Comparison of ENCODE assay signal across 8 cellular contexts in the genomic region with DNA sequence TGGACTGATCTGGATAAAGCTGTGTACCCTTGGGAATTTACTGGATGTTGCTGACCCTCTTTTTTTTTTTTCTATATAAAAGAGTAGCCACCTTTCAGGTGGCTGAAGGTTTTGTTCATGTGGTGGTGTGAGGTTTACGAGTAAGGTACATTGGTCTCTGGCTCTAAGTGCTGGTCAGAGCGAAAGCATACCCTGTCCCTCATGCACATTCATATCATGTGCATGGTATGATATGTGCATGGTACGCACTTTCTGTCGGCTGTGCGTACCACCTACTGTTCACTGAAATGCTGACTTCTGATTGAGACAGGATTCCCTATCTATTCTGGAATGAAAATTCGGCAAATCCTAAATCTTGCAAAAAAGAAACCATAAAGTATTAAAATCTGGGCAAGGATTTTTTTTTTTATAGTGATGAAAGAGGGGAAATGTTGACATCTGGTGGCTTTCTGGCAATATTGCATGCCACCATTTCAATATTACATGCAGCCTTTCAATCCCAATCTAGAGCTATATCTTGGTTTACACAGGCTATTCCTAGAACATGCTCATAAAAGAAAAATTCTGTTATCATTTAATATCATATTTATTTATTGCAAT. TPM values are rescaled to one million over a fixed set of nuclear protein-coding genes. Genes with fewer than 3 reads are reported as not detected.
DNase-seq lines count a peak whose midpoint lies in the region; ATAC-seq and TF ChIP-seq lines count a peak whose summit lies in the region.

No MANE protein-coding gene starts in this region.

- no peaks in the 10 kb centered on the region for H3K79me2 ChIP-seq in DOHH2 (ENCODE audit: control insufficient read depth, low read length)
- no peaks in the 10 kb centered on the region for H3K79me2 ChIP-seq in PC-3 (ENCODE audit: low read length)
- H3K79me2 ChIP-seq in smooth muscle cell (ENCODE audit: low read depth) = no peaks in the 10 kb centered on the region

- H3K4me3 Mint-ChIP-seq in activated CD4-positive, alpha-beta T cell treated with anti-CD3 and anti-CD28 coated beads for 36 hours = no peak overlapping the region

- ATAC-seq in PC-3 = peak; percentile 50; the same call in 1 of the 2 replicates
- no peak for ATAC-seq in HG02571 (IDR thresholded peaks at IDR 0.05; ENCODE audit: unreplicated experiment)
- ATAC-seq in activated CD4-positive, alpha-beta T cell treated with anti-CD3 and anti-CD28 coated beads for 36 hours = no peak

- no TSS peak for BruUV-seq in PC-3 (replicated peaks; lab: Mats Ljungman, UMichigan)

- H3K4me3 ChIP-seq in DOHH2 (ENCODE audit: low read length) = no peak overlapping the region
- H3K4me3 ChIP-seq in PC-3 (ENCODE audit: low read length) = peak overlapping the region; percentile 41; the same call in 1 of the 2 replicates
- H3K4me3 ChIP-seq in fibroblast of mammary gland (ENCODE audit: control insufficient read depth, low read depth, low read length) = no peak overlapping the region
- no peak overlapping the region for H3K4me3 ChIP-seq in smooth muscle cell

- no peaks in the 10 kb centered on the region for H3K9me3 Mint-ChIP-seq in activated CD4-positive, alpha-beta T cell treated with anti-CD3 and anti-CD28 coated beads for 36 hours (ENCODE audit: low read depth)

- no peaks in the 10 kb centered on the region for H3K27me3 Mint-ChIP-seq in activated CD4-positive, alpha-beta T cell treated with anti-CD3 and anti-CD28 coated beads for 36 hours

- H3K36me3 Mint-ChIP-seq in activated CD4-positive, alpha-beta T cell treated with anti-CD3 and anti-CD28 coated beads for 36 hours (ENCODE audit: low read depth) = no peaks in the 10 kb centered on the region

- DNase-seq in H4 (ENCODE audit: low spot score) = peak; percentile 18
- DNase-seq in PC-3 = peak; percentile 45
- DNase-seq in fibroblast of mammary gland (ENCODE audit: low read depth) = peak; percentile 34
- DNase-seq in smooth muscle cell (lab: John Stamatoyannopoulos, UW; ENCODE audit: unreplicated experiment) = no peak
- no peak for DNase-seq in stimulated activated CD4-positive, alpha-beta T cell treated with anti-CD3 and anti-CD28 coated beads, Interleukin-2, amount 100 ng/mL, for 48 hours
- no peak for DNase-seq in activated CD4-positive, alpha-beta T cell treated with anti-CD3 and anti-CD28 coated beads for 36 hours

- H3K9ac ChIP-seq in PC-3 (ENCODE audit: low read length) (no peak overlapping the region), smooth muscle cell (ENCODE audit: low read depth) (no peak overlapping the region)

- H3K9me2 ChIP-seq in DOHH2 (replicated peaks; ENCODE audit: control insufficient read depth, low read length) (no peaks in the 10 kb centered on the region), PC-3 (replicated peaks; ENCODE audit: low read length) (no peaks in the 10 kb centered on the region)

- CTCF ChIA-PET in PC-3 (lab: Charles Lee) = interaction anchor here (0.5 to 1.2 kb wide), 10 partner anchors 69 to 748 kb away, joined by 3 to 11 read pairs (median 4); partner anchors contain the start of gene TLR3
- CTCF ChIA-PET in activated CD4-positive, alpha-beta T cell treated with anti-CD3 and anti-CD28 coated beads for 36 hours (lab: Charles Lee) = interaction anchor here (0.6 to 2.0 kb wide), 11 partner anchors 8 to 294 kb away, joined by 3 to 13 read pairs (median 4); partner anchors contain the start of gene TLR3

- H3K4me2 ChIP-seq in DOHH2 (ENCODE audit: low read length) (no peak overlapping the region), PC-3 (ENCODE audit: low read length) (peak overlapping the region; percentile 71), smooth muscle cell (no peak overlapping the region)

- peaks cover 8% of the 10 kb centered on the region for H3K4me1 Mint-ChIP-seq in activated CD4-positive, alpha-beta T cell treated with anti-CD3 and anti-CD28 coated beads for 36 hours

- H3K36me3 ChIP-seq in DOHH2 (ENCODE audit: control insufficient read depth, low read length) (no peaks in the 10 kb centered on the region), PC-3 (ENCODE audit: low read depth, low read length) (no peaks in the 10 kb centered on the region), smooth muscle cell (ENCODE audit: low read depth) (no peaks in the 10 kb centered on the region)

- H3K27ac Mint-ChIP-seq in activated CD4-positive, alpha-beta T cell treated with anti-CD3 and anti-CD28 coated beads for 36 hours = no peak overlapping the region

- 87% methylated on average over 6 of the region's 6 CpGs for WGBS in smooth muscle cell (ENCODE audit: low lambda C conversion rate)

- H3K4me1 ChIP-seq in DOHH2 (ENCODE audit: control insufficient read depth, low read length) (peaks cover 11% of the 10 kb centered on the region), PC-3 (ENCODE audit: insufficient read depth, low read length) (no peaks in the 10 kb centered on the region), smooth muscle cell (ENCODE audit: low read depth) (peaks cover 10% of the 10 kb centered on the region)

- intact Hi-C loops in PC-3 (cut with micrococcal nuclease) = loop anchor here (1.0 to 5.0 kb wide), 3 partner anchors 69 to 496 kb away; no protein-coding TSS in a partner anchor
- intact Hi-C loops in activated CD4-positive, alpha-beta T cell treated with anti-CD3 and anti-CD28 coated beads for 36 hours (cut with DNase I, micrococcal nuclease) = loop anchor here (1.0 to 2.0 kb wide), 2 partner anchors 68 to 69 kb away; partner anchors contain the start of gene TLR3 (in 1 of the 2)

- H4K20me1 ChIP-seq in DOHH2 (ENCODE audit: control insufficient read depth, insufficient read depth, low read depth, low read length) (no peaks in the 10 kb centered on the region), PC-3 (ENCODE audit: low read length) (no peaks in the 10 kb centered on the region), smooth muscle cell (ENCODE audit: low read depth) (no peaks in the 10 kb centered on the region)

- H2AFZ ChIP-seq in PC-3 (ENCODE audit: low read length) (no peak overlapping the region), smooth muscle cell (ENCODE audit: low read depth) (no peak overlapping the region)

- H3K9me3 ChIP-seq in DOHH2 (ENCODE audit: control insufficient read depth, insufficient read depth, low read length) (no peaks in the 10 kb centered on the region), PC-3 (ENCODE audit: low read length) (no peaks in the 10 kb centered on the region), smooth muscle cell (replicated peaks; ENCODE audit: low read depth) (no peaks in the 10 kb centered on the region)

- TF ChIP-seq CTCF in DOHH2 (IDR thresholded peaks at IDR 0.05; ENCODE audit: low read depth, low read length, poor library complexity, severe bottlenecking) (peak; percentile 70), PC-3 (conservative IDR thresholded peaks at IDR 0.05; ENCODE audit: low read depth, low read length) (peak; percentile 65), fibroblast of mammary gland (conservative IDR thresholded peaks at IDR 0.05; ENCODE audit: control insufficient read depth, insufficient read depth, low read depth, low read length) (peak; percentile 68), smooth muscle cell (IDR thresholded peaks at IDR 0.05; ENCODE audit: borderline replicate concordance, insufficient read depth, poor library complexity, severe bottlenecking) (peak; percentile 65)

- no peaks in the 10 kb centered on the region for H3K27me3 ChIP-seq in DOHH2 (ENCODE audit: control insufficient read depth, low read length)
- no peaks in the 10 kb centered on the region for H3K27me3 ChIP-seq in PC-3 (ENCODE audit: low read length)
- H3K27me3 ChIP-seq in smooth muscle cell (ENCODE audit: low read depth) = no peaks in the 10 kb centered on the region

- H3F3A ChIP-seq in DOHH2 (ENCODE audit: control insufficient read depth, insufficient read depth) (no peaks in the 10 kb centered on the region), PC-3 (ENCODE audit: low read length, unreplicated experiment) (no peaks in the 10 kb centered on the region), smooth muscle cell (ENCODE audit: low read depth) (no peaks in the 10 kb centered on the region)

- POLR2A ChIA-PET in PC-3 (lab: Charles Lee; ENCODE audit: unreplicated experiment) = no interaction called here
- POLR2A ChIA-PET in activated CD4-positive, alpha-beta T cell treated with anti-CD3 and anti-CD28 coated beads for 36 hours (lab: Charles Lee) = interaction anchor here (0.7 kb wide), 1 partner anchor 749 kb away, joined by 3 read pairs; no protein-coding TSS in a partner anchor

- H3K27ac ChIP-seq in DOHH2 (ENCODE audit: low read depth, low read length) (no peak overlapping the region), PC-3 (ENCODE audit: low read length) (no peak overlapping the region), smooth muscle cell (ENCODE audit: low read depth) (no peak overlapping the region)

RNA-seq across cellular contexts. Expression of gene FAM149A, which starts 32.8 kb away (rescaled TPM):
- total RNA-seq in H4 (2014; rRNA removed; shearing (Covaris generic)) = 1.4 and 2.2 TPM in 2 replicates
- total RNA-seq in PC-3 (2014; rRNA removed) (0.22 TPM in 1 of 2 replicates, not detected in the other), smooth muscle cell (4.3 and 5.8 TPM in 2 replicates)
- polyA plus RNA-seq in smooth muscle cell = 0.55 and 3.7 TPM in 2 replicates
- total RNA-seq in activated CD4-positive, alpha-beta T cell treated with anti-CD3 and anti-CD28 coated beads for 36 hours = under 1 TPM; 0.44 to 0.59 TPM

RNA-seq across cellular contexts. Expression of gene CYP4V2, which starts 54.1 kb away (rescaled TPM):
- total RNA-seq in H4 (2014; rRNA removed; shearing (Covaris generic)) = 13.6 and 22.0 TPM in 2 replicates
- 0.17 and 0.69 TPM in 2 replicates for total RNA-seq in PC-3 (2014; rRNA removed)
- 1.3 and 3.4 TPM in 2 replicates for total RNA-seq in smooth muscle cell
- 0.42 and 0.46 TPM in 2 replicates for polyA plus RNA-seq in smooth muscle cell
- total RNA-seq in activated CD4-positive, alpha-beta T cell treated with anti-CD3 and anti-CD28 coated beads for 36 hours = 1 to 10 TPM; 4.1 to 4.5 TPM

Comparison
In these comparisons a context has a peak if more than half of its experiments do, and no peak if none do; other contexts are left out.
1. DNase-seq: peak in H4 (single experiment), PC-3 (single experiment) and fibroblast of mammary gland (single experiment); none in smooth muscle cell (single experiment), stimulated activated CD4-positive, alpha-beta T cell treated with anti-CD3 and anti-CD28 coated beads, Interleukin-2, amount 100 ng/mL, for 48 hours (0 of 2) and activated CD4-positive, alpha-beta T cell treated with anti-CD3 and anti-CD28 coated beads for 36 hours (single experiment).
2. Peak in every context shown above with its lines, with median percentiles within 50 percentile points of each other: CTCF ChIP-seq.